ENCODE assay signal across 1 cellular context in the genomic region with DNA sequence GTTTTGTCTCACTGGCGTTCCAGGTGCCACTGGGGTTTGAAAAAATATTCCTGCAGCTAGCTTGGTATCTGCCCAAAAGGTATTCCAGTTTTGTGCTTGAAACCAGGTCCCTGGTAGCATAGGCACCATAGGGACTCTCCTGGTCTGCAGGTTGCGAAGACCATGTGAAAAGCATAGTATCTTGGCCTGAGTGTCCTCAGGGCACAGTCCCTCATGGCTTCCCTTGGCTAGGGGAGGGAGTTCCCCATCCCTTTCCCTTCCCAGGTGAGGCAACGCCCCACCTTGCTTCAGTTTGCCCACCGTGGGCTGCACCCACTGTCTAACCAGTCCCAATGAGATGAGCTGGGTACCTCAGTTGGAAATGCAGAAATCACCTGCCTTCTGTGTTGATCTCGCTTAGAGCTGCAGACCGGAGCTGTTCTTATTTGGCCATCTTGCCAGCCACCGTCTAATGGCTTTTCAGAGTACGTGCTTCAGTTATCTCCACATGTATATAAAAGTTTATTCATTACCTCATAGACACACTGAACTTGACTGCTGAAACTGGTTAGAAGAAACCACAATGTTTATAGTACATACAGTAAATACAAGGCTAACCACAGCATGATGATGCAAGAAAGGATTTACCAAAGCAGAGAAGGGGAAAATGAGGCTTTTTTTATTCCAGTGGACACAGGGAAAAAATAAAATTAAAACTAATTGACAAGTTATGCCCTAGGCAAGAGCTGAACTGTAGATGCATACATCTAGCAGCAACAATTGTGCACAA.
TF ChIP-seq lines count a peak whose summit lies in the region.

No MANE protein-coding gene starts in this region.

TF ChIP-seq in GM23338, 12 proteins besides CTCF, POLR2A, EP300 and RAD21 (continued from another document):
- TF ChIP-seq, protein P1, sequence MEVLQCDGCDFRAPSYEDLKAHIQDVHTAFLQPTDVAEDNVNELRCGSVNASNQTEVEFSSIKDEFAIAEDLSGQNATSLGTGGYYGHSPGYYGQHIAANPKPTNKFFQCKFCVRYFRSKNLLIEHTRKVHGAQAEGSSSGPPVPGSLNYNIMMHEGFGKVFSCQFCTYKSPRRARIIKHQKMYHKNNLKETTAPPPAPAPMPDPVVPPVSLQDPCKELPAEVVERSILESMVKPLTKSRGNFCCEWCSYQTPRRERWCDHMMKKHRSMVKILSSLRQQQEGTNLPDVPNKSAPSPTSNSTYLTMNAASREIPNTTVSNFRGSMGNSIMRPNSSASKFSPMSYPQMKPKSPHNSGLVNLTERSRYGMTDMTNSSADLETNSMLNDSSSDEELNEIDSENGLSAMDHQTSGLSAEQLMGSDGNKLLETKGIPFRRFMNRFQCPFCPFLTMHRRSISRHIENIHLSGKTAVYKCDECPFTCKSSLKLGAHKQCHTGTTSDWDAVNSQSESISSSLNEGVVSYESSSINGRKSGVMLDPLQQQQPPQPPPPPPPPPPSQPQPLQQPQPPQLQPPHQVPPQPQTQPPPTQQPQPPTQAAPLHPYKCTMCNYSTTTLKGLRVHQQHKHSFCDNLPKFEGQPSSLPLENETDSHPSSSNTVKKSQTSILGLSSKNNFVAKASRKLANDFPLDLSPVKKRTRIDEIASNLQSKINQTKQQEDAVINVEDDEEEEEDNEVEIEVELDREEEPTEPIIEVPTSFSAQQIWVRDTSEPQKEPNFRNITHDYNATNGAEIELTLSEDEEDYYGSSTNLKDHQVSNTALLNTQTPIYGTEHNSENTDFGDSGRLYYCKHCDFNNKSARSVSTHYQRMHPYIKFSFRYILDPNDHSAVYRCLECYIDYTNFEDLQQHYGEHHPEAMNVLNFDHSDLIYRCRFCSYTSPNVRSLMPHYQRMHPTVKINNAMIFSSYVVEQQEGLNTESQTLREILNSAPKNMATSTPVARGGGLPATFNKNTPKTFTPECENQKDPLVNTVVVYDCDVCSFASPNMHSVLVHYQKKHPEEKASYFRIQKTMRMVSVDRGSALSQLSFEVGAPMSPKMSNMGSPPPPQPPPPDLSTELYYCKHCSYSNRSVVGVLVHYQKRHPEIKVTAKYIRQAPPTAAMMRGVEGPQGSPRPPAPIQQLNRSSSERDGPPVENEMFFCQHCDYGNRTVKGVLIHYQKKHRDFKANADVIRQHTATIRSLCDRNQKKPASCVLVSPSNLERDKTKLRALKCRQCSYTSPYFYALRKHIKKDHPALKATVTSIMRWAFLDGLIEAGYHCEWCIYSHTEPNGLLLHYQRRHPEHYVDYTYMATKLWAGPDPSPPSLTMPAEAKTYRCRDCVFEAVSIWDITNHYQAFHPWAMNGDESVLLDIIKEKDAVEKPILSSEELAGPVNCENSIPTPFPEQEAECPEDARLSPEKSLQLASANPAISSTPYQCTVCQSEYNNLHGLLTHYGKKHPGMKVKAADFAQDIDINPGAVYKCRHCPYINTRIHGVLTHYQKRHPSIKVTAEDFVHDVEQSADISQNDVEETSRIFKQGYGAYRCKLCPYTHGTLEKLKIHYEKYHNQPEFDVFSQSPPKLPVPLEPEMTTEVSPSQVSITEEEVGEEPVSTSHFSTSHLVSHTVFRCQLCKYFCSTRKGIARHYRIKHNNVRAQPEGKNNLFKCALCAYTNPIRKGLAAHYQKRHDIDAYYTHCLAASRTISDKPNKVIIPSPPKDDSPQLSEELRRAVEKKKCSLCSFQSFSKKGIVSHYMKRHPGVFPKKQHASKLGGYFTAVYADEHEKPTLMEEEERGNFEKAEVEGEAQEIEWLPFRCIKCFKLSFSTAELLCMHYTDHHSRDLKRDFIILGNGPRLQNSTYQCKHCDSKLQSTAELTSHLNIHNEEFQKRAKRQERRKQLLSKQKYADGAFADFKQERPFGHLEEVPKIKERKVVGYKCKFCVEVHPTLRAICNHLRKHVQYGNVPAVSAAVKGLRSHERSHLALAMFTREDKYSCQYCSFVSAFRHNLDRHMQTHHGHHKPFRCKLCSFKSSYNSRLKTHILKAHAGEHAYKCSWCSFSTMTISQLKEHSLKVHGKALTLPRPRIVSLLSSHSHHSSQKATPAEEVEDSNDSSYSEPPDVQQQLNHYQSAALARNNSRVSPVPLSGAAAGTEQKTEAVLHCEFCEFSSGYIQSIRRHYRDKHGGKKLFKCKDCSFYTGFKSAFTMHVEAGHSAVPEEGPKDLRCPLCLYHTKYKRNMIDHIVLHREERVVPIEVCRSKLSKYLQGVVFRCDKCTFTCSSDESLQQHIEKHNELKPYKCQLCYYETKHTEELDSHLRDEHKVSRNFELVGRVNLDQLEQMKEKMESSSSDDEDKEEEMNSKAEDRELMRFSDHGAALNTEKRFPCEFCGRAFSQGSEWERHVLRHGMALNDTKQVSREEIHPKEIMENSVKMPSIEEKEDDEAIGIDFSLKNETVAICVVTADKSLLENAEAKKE (CRISPR knock-in tag; IDR thresholded peaks at IDR 0.05): no peak
- TF ChIP-seq, protein P2, sequence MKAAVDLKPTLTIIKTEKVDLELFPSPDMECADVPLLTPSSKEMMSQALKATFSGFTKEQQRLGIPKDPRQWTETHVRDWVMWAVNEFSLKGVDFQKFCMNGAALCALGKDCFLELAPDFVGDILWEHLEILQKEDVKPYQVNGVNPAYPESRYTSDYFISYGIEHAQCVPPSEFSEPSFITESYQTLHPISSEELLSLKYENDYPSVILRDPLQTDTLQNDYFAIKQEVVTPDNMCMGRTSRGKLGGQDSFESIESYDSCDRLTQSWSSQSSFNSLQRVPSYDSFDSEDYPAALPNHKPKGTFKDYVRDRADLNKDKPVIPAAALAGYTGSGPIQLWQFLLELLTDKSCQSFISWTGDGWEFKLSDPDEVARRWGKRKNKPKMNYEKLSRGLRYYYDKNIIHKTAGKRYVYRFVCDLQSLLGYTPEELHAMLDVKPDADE (IDR thresholded peaks at IDR 0.05): no peak
- TF ChIP-seq ZNF331 (CRISPR knock-in tag; IDR thresholded peaks at IDR 0.05; ENCODE audit: low read depth): no peak
- TF ChIP-seq STAT1 (IDR thresholded peaks at IDR 0.05; ENCODE audit: unreplicated experiment): no peak
